14 cellular contexts compared by ENCODE assay signal in the genomic region with DNA sequence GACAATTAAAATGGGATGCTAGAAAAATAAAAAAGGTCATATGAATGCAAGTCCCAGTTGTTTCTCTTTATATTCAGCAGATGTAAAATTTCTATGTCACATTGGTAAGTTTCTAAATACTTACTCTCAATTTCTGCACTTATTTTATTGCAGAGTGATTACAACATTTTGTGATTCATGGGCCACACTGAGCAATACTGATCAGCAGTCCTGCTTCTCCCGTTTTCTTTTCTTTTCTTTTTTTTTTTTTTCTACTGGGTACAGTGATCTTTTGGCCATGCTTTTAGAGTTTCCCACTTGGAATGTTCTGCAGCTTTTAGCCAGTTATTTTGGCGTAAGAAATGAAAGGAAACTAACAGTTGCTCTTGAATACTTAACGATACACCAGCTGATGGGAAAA. TPM values are rescaled to one million over a fixed set of nuclear protein-coding genes. Genes with fewer than 3 reads are reported as not detected.
DNase-seq lines count a peak whose midpoint lies in the region; ATAC-seq, FAIRE-seq and TF ChIP-seq lines count a peak whose summit lies in the region.
"Had no signal": no experiment of that assay in that cellular context is flagged by ENCODE, and none has a peak within 500 bp of the region (broad histone marks: within the 10 kb centered on the region; RNA-seq: fewer than 3 reads in every experiment).

No MANE protein-coding gene starts in this region.

- H3K4me1 Mint-ChIP-seq in nephron, result peaks cover 64% of the 10 kb centered on the region

- H3K9me3 Mint-ChIP-seq in nephron, result no peaks in the 10 kb centered on the region
- H3K9me3 Mint-ChIP-seq: activated naive CD4-positive, alpha-beta T cell treated with anti-CD3 and anti-CD28 coated beads, Interleukin-2, amount 50 U/mL, for 24 hours had no signal

- TF ChIP-seq CTCF in AG09309 (IDR thresholded peaks at IDR 0.05; ENCODE audit: control insufficient read depth, insufficient read depth, low read depth, low read length, missing control alignments) (no peak), NB4 (IDR thresholded peaks at IDR 0.05; ENCODE audit: low read depth, low read length) (no peak), nephron (IDR thresholded peaks at IDR 0.05; ENCODE audit: unreplicated experiment in 3 of 3) (no peak), kidney (IDR thresholded peaks at IDR 0.05; ENCODE audit: borderline replicate concordance, extremely low read depth, insufficient read depth) (no peak)

- ATAC-seq in GM21576 (IDR thresholded peaks at IDR 0.05; ENCODE audit: unreplicated experiment), result no peak

- FAIRE-seq in kidney (lab: Jason Lieb, UNC), result no peak
- FAIRE-seq: TTC549 had no signal

- H3K27ac ChIP-seq in epithelial cell of prostate, result peak overlapping the region; percentile 85
- H3K27ac ChIP-seq in kidney (ENCODE audit: low read depth in 2 of 2, low read length in 2 of 2), result no peak overlapping the region
- H3K27ac ChIP-seq: BLaER1 treated with 17β-estradiol and CSF1 and Interleukin-3, amounts not matched to agents 10 nM and 100 nM had no signal

- DNase-seq in AG09309 (ENCODE audit: low read depth) (peak; percentile 80), NB4 (ENCODE audit: low read depth) (peak; percentile 49), epithelial cell of prostate (ENCODE audit: low read depth, low spot score) (no peak), kidney (no peak), NCI-H526 (lab: John Stamatoyannopoulos, UW) (no peak), activated T-cell treated with anti-CD3 and anti-CD28 coated beads for 4 hours (no peak)
- DNase-seq: NCI-H187 treated with DMSO at 0.1 percent for 48 hours, NCI-H526 treated with DMSO at 0.1 percent for 48 hours had no signal

- peaks cover 14 to 18% of the 10 kb centered on the region in 2 donors for H3K4me1 ChIP-seq in kidney (ENCODE audit: control insufficient read depth in 1 of 2, insufficient read depth in 1 of 2, low read depth in 1 of 2, low read length in 2 of 2)

- no peaks in the 10 kb centered on the region for H3K36me3 Mint-ChIP-seq in nephron (ENCODE audit: low read depth)
- H3K36me3 Mint-ChIP-seq: activated naive CD4-positive, alpha-beta T cell treated with anti-CD3 and anti-CD28 coated beads, Interleukin-2, amount 50 U/mL, for 24 hours had no signal

- peak overlapping the region; percentile 53 to 91 (median 67) for H3K27ac Mint-ChIP-seq in nephron
- H3K27ac Mint-ChIP-seq: activated naive CD4-positive, alpha-beta T cell treated with anti-CD3 and anti-CD28 coated beads, Interleukin-2, amount 50 U/mL, for 24 hours had no signal

- H3K9ac ChIP-seq in kidney (ENCODE audit: low read length in 2 of 2), result no peak overlapping the region
- H3K9ac ChIP-seq: BLaER1 treated with 17β-estradiol and CSF1 and Interleukin-3, amounts not matched to agents 10 nM and 100 nM had no signal

- H3K4me3 Mint-ChIP-seq in nephron, result no peak overlapping the region
- H3K4me3 Mint-ChIP-seq: activated naive CD4-positive, alpha-beta T cell treated with anti-CD3 and anti-CD28 coated beads, Interleukin-2, amount 50 U/mL, for 24 hours had no signal

- H3K9me3 ChIP-seq in kidney (ENCODE audit: control insufficient read depth in 1 of 2, low read length in 2 of 2), result no peaks in the 10 kb centered on the region
- H3K9me3 ChIP-seq: BLaER1 treated with 17β-estradiol and CSF1 and Interleukin-3, amounts not matched to agents 10 nM and 100 nM; HAP-1 had no signal

- no peak for TF ChIP-seq POLR2A in NB4 (IDR thresholded peaks at IDR 0.05; ENCODE audit: extremely low read depth, insufficient read length)

- H3K4me3 ChIP-seq in AG09309 (ENCODE audit: control insufficient read depth, low read depth, low read length) (no peak overlapping the region), NB4 (ENCODE audit: low read depth, low read length) (no peak overlapping the region), kidney (ENCODE audit: low read length in 2 of 2) (no peak overlapping the region)
- H3K4me3 ChIP-seq: BLaER1 treated with 17β-estradiol and CSF1 and Interleukin-3, amounts not matched to agents 10 nM and 100 nM; HAP-1 had no signal

- no peaks in the 10 kb centered on the region for H3K27me3 Mint-ChIP-seq in nephron (ENCODE audit: low read depth)
- H3K27me3 Mint-ChIP-seq: activated naive CD4-positive, alpha-beta T cell treated with anti-CD3 and anti-CD28 coated beads, Interleukin-2, amount 50 U/mL, for 24 hours had no signal

- H3K36me3 ChIP-seq in kidney (ENCODE audit: control insufficient read depth in 1 of 2, insufficient read depth in 2 of 2, low read length in 2 of 2), result no peaks in the 10 kb centered on the region
- H3K36me3 ChIP-seq: HAP-1 had no signal

- intact Hi-C loops in kidney (cut with DNase I), result no loop called here

RNA-seq across cellular contexts. Expression of a gene that starts 38.8 kb away (rescaled TPM):
- total RNA-seq in kidney, result 65.1 TPM
- 14.4 TPM for polyA plus RNA-seq in kidney (ENCODE audit: insufficient read depth, low read depth, low replicate concordance)

Comparison
In these comparisons a context has a peak if more than half of its experiments do, and no peak if none do; other contexts are left out.
1. DNase-seq: peak in AG09309 (single experiment) and NB4 (single experiment); none in epithelial cell of prostate (single experiment), kidney (single experiment), NCI-H526 (0 of 2) and activated T-cell treated with anti-CD3 and anti-CD28 coated beads for 4 hours (single experiment).